Comparison of ENCODE assay signal across 1 cellular context in the genomic region with DNA sequence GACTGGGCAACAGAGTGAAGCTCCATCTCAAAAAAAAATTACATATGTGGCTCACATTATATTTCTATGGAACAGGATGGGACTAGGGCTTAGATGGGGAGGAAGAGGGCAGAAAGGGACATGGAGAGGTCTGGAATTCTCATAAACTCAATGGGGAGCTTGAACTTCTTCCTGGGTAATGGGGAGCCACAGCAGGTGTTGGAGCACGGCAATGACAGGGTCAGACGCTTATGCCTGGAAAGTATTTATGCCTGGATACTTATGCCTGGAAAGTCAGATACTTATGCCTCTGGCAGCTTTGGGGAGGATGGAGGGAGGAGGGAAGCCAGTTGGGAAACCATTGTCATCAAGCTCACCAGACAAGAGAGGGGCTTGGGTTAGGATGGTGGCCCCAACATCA.
TF ChIP-seq lines count a peak whose summit lies in the region.

No MANE protein-coding gene starts in this region.

TF ChIP-seq in H1, 55 proteins besides CTCF, POLR2A, EP300 and RAD21:
- TF ChIP-seq GTF2F1 (IDR thresholded peaks at IDR 0.05; ENCODE audit: borderline replicate concordance, low read depth, low read length) (no peak), KDM1A (IDR thresholded peaks at IDR 0.05; ENCODE audit: borderline replicate concordance, low read length) (peak; percentile 67; the same call in 1 of the 2 replicates)
